In genomic region chr3:41190509-41191284, GRCh38 we compare ENCODE assay signal across 1 cellular context.
TF ChIP-seq lines count a peak whose summit lies in the region.

No MANE protein-coding gene starts in this region.

TF ChIP-seq in K562, 482 proteins besides CTCF, POLR2A, EP300 and RAD21 (continued from another document):
- TF ChIP-seq, protein P1, sequence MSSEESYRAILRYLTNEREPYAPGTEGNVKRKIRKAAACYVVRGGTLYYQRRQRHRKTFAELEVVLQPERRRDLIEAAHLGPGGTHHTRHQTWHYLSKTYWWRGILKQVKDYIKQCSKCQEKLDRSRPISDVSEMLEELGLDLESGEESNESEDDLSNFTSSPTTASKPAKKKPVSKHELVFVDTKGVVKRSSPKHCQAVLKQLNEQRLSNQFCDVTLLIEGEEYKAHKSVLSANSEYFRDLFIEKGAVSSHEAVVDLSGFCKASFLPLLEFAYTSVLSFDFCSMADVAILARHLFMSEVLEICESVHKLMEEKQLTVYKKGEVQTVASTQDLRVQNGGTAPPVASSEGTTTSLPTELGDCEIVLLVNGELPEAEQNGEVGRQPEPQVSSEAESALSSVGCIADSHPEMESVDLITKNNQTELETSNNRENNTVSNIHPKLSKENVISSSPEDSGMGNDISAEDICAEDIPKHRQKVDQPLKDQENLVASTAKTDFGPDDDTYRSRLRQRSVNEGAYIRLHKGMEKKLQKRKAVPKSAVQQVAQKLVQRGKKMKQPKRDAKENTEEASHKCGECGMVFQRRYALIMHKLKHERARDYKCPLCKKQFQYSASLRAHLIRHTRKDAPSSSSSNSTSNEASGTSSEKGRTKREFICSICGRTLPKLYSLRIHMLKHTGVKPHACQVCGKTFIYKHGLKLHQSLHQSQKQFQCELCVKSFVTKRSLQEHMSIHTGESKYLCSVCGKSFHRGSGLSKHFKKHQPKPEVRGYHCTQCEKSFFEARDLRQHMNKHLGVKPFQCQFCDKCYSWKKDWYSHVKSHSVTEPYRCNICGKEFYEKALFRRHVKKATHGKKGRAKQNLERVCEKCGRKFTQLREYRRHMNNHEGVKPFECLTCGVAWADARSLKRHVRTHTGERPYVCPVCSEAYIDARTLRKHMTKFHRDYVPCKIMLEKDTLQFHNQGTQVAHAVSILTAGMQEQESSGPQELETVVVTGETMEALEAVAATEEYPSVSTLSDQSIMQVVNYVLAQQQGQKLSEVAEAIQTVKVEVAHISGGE (CRISPR knock-in tag; IDR thresholded peaks at IDR 0.05) = no peak
- TF ChIP-seq, protein P2, sequence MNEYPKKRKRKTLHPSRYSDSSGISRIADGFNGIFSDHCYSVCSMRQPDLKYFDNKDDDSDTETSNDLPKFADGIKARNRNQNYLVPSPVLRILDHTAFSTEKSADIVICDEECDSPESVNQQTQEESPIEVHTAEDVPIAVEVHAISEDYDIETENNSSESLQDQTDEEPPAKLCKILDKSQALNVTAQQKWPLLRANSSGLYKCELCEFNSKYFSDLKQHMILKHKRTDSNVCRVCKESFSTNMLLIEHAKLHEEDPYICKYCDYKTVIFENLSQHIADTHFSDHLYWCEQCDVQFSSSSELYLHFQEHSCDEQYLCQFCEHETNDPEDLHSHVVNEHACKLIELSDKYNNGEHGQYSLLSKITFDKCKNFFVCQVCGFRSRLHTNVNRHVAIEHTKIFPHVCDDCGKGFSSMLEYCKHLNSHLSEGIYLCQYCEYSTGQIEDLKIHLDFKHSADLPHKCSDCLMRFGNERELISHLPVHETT (CRISPR knock-in tag; conservative IDR thresholded peaks at IDR 0.05 in 1 of 2, IDR thresholded peaks at IDR 0.05 in 1 of 2) = no peak
- TF ChIP-seq ZNF551 (CRISPR knock-in tag; IDR thresholded peaks at IDR 0.05) (no peak), ELF4 (CRISPR knock-in tag; IDR thresholded peaks at IDR 0.05) (no peak), NCOA4 (IDR thresholded peaks at IDR 0.05; ENCODE audit: partially characterized antibody) (no peak), SPI1 (IDR thresholded peaks at IDR 0.05; ENCODE audit: borderline replicate concordance, low read depth, low read length) (no peak), ZBED1 (IDR thresholded peaks at IDR 0.05) (no peak), ZNF3 (CRISPR knock-in tag; IDR thresholded peaks at IDR 0.05) (no peak), ZNF699 (CRISPR knock-in tag; IDR thresholded peaks at IDR 0.05; ENCODE audit: insufficient replicate concordance) (no peak), ZNF449 (CRISPR knock-in tag; IDR thresholded peaks at IDR 0.05) (no peak), ZBTB17 (CRISPR knock-in tag; IDR thresholded peaks at IDR 0.05) (no peak)
- TF ChIP-seq, protein P3, sequence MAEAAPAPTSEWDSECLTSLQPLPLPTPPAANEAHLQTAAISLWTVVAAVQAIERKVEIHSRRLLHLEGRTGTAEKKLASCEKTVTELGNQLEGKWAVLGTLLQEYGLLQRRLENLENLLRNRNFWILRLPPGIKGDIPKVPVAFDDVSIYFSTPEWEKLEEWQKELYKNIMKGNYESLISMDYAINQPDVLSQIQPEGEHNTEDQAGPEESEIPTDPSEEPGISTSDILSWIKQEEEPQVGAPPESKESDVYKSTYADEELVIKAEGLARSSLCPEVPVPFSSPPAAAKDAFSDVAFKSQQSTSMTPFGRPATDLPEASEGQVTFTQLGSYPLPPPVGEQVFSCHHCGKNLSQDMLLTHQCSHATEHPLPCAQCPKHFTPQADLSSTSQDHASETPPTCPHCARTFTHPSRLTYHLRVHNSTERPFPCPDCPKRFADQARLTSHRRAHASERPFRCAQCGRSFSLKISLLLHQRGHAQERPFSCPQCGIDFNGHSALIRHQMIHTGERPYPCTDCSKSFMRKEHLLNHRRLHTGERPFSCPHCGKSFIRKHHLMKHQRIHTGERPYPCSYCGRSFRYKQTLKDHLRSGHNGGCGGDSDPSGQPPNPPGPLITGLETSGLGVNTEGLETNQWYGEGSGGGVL (CRISPR knock-in tag; IDR thresholded peaks at IDR 0.05) = no peak
- TF ChIP-seq, protein P4, sequence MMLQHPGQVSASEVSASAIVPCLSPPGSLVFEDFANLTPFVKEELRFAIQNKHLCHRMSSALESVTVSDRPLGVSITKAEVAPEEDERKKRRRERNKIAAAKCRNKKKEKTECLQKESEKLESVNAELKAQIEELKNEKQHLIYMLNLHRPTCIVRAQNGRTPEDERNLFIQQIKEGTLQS (IDR thresholded peaks at IDR 0.05) = no peak
- TF ChIP-seq, protein P4 (CRISPR knock-in tag; conservative IDR thresholded peaks at IDR 0.05) = no peak
